ENCODE assay signal across 1 cellular context in genomic region chr6:89581669-89582068, GRCh38.
TF ChIP-seq lines count a peak whose summit lies in the region.

No MANE protein-coding gene starts in this region.

TF ChIP-seq in GM23338, 12 proteins besides CTCF, POLR2A, EP300 and RAD21 (continued from another document):
- no peak for TF ChIP-seq ZNF462 (CRISPR knock-in tag; IDR thresholded peaks at IDR 0.05)
- TF ChIP-seq POLR2AphosphoS5 (IDR thresholded peaks at IDR 0.05; ENCODE audit: low read depth), result no peak
- TF ChIP-seq ETS1 (IDR thresholded peaks at IDR 0.05), result no peak
- no peak for TF ChIP-seq JUNB (IDR thresholded peaks at IDR 0.05; ENCODE audit: unreplicated experiment)
- no peak for TF ChIP-seq REST (IDR thresholded peaks at IDR 0.05; ENCODE audit: unreplicated experiment)
- no peak for TF ChIP-seq NANOG (IDR thresholded peaks at IDR 0.05; ENCODE audit: borderline replicate concordance)
